ENCODE assay signal across 1 cellular context in the genomic region with DNA sequence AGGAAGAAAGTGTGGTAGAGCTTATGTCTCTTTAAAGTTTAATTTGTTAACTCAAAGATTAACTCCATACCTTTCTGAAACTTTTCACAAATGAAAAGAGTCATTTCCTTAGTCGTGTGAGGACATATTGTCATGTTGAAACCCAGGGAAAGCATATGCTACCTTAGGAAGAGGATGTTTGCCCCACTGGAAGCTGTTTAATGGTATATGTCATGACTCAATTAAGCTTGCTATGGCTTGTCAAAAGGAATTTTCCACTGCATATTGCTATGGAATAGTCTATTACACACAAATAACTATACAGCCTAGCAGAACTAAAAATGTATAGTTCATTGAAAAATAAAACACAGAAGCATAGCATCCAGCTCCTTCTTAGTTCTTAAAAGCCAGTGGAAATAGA.
TF ChIP-seq lines count a peak whose summit lies in the region.

No MANE protein-coding gene starts in this region.

TF ChIP-seq in GM12878, 131 proteins besides CTCF, POLR2A, EP300 and RAD21 (continued from another document):
- TF ChIP-seq, protein P1, sequence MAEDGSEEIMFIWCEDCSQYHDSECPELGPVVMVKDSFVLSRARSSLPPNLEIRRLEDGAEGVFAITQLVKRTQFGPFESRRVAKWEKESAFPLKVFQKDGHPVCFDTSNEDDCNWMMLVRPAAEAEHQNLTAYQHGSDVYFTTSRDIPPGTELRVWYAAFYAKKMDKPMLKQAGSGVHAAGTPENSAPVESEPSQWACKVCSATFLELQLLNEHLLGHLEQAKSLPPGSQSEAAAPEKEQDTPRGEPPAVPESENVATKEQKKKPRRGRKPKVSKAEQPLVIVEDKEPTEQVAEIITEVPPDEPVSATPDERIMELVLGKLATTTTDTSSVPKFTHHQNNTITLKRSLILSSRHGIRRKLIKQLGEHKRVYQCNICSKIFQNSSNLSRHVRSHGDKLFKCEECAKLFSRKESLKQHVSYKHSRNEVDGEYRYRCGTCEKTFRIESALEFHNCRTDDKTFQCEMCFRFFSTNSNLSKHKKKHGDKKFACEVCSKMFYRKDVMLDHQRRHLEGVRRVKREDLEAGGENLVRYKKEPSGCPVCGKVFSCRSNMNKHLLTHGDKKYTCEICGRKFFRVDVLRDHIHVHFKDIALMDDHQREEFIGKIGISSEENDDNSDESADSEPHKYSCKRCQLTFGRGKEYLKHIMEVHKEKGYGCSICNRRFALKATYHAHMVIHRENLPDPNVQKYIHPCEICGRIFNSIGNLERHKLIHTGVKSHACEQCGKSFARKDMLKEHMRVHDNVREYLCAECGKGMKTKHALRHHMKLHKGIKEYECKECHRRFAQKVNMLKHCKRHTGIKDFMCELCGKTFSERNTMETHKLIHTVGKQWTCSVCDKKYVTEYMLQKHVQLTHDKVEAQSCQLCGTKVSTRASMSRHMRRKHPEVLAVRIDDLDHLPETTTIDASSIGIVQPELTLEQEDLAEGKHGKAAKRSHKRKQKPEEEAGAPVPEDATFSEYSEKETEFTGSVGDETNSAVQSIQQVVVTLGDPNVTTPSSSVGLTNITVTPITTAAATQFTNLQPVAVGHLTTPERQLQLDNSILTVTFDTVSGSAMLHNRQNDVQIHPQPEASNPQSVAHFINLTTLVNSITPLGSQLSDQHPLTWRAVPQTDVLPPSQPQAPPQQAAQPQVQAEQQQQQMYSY (CRISPR knock-in tag; IDR thresholded peaks at IDR 0.05), result no peak
- no peak for TF ChIP-seq FOXM1 (IDR thresholded peaks at IDR 0.05; ENCODE audit: low read depth, low read length)
- no peak for TF ChIP-seq NBN (IDR thresholded peaks at IDR 0.05)
- TF ChIP-seq RB1 (IDR thresholded peaks at IDR 0.05; ENCODE audit: borderline replicate concordance), result no peak
- TF ChIP-seq, protein P2, sequence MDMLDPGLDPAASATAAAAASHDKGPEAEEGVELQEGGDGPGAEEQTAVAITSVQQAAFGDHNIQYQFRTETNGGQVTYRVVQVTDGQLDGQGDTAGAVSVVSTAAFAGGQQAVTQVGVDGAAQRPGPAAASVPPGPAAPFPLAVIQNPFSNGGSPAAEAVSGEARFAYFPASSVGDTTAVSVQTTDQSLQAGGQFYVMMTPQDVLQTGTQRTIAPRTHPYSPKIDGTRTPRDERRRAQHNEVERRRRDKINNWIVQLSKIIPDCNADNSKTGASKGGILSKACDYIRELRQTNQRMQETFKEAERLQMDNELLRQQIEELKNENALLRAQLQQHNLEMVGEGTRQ (IDR thresholded peaks at IDR 0.05; ENCODE audit: borderline replicate concordance, low read depth, low read length), result no peak
- no peak for TF ChIP-seq EED (IDR thresholded peaks at IDR 0.05; ENCODE audit: low read depth)
- no peak for TF ChIP-seq KAT2A (conservative IDR thresholded peaks at IDR 0.05; ENCODE audit: control insufficient read depth, low read depth, low read length)
- TF ChIP-seq, protein P3, sequence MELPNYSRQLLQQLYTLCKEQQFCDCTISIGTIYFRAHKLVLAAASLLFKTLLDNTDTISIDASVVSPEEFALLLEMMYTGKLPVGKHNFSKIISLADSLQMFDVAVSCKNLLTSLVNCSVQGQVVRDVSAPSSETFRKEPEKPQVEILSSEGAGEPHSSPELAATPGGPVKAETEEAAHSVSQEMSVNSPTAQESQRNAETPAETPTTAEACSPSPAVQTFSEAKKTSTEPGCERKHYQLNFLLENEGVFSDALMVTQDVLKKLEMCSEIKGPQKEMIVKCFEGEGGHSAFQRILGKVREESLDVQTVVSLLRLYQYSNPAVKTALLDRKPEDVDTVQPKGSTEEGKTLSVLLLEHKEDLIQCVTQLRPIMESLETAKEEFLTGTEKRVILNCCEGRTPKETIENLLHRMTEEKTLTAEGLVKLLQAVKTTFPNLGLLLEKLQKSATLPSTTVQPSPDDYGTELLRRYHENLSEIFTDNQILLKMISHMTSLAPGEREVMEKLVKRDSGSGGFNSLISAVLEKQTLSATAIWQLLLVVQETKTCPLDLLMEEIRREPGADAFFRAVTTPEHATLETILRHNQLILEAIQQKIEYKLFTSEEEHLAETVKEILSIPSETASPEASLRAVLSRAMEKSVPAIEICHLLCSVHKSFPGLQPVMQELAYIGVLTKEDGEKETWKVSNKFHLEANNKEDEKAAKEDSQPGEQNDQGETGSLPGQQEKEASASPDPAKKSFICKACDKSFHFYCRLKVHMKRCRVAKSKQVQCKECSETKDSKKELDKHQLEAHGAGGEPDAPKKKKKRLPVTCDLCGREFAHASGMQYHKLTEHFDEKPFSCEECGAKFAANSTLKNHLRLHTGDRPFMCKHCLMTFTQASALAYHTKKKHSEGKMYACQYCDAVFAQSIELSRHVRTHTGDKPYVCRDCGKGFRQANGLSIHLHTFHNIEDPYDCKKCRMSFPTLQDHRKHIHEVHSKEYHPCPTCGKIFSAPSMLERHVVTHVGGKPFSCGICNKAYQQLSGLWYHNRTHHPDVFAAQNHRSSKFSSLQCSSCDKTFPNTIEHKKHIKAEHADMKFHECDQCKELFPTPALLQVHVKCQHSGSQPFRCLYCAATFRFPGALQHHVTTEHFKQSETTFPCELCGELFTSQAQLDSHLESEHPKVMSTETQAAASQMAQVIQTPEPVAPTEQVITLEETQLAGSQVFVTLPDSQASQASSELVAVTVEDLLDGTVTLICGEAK (IDR thresholded peaks at IDR 0.05; ENCODE audit: borderline replicate concordance), result no peak
- no peak for TF ChIP-seq STAT1 (conservative IDR thresholded peaks at IDR 0.05)
TF ChIP-seq in GM12878: peak in this region for 0.
